Comparison of ENCODE assay signal across 1 cellular context in the genomic region with DNA sequence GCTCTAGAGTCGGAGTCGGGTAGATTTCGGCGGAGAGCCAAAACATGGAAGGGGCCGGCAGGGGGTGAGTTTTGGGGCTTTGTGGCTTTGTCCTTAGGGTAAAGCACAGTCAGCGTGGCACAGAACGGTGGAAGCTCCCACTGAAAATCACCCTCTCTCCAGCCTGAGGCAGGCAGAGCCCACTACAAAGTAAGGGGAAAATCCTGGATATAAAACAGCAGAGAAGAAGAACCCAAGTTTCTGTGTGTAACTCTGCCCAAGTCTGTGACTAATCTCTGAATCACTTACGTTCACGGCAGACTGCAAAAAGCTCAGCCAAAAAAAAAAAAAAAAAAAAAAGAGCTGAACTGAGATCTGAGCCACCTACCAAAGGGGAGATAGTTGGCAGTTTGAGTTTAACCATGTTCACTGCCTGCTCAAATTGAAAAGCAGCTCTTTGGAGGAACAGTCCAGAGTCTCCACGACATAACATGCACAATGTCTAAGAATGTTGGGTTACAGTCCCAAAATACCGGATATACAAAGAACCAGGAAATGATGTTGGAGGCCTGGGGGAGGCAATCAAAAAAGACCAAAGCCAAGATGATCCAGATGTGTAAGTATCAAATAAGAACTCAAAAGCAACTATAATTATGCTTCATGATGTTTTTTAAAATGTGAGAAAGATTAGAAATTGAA.
A peak's percentile ranks its signal among the peaks of the same experiment; 100 is the strongest.
TF ChIP-seq lines count a peak whose summit lies in the region.

No MANE protein-coding gene starts in this region.

TF ChIP-seq in SK-N-SH, 30 proteins besides CTCF, POLR2A, EP300 and RAD21 (continued from another document):
- TF ChIP-seq PBX3 (IDR thresholded peaks at IDR 0.05) (peak; percentile 47; the same call in 1 of the 2 replicates), RFX5 (IDR thresholded peaks at IDR 0.05; ENCODE audit: low read length) (no peak)
